In genomic region chr12:57182918-57183575, GRCh38 we compare ENCODE assay signal across 9 cellular contexts. TPM values are rescaled to one million over a fixed set of nuclear protein-coding genes. Genes with fewer than 3 reads are reported as not detected.
DNase-seq lines count a peak whose midpoint lies in the region; ATAC-seq and TF ChIP-seq lines count a peak whose summit lies in the region.
"Had no signal": no experiment of that assay in that cellular context is flagged by ENCODE, and none has a peak within 500 bp of the region (broad histone marks: within the 10 kb centered on the region; RNA-seq: fewer than 3 reads in every experiment).

No MANE protein-coding gene starts in this region.

- POLR2A ChIA-PET in naive thymus-derived CD8-positive, alpha-beta T cell (lab: Charles Lee), result interaction anchor here (0.9 to 2.0 kb wide), 3 partner anchors 56 to 71 kb away, joined by 3 to 8 read pairs (median 4); partner anchors contain the start of gene STAT6

- H3K4me3 ChIP-seq in epithelial cell of esophagus (ENCODE audit: low read length), result no peak overlapping the region

- peaks cover 2% of the 10 kb centered on the region for H3K4me1 Mint-ChIP-seq in activated CD8-positive, alpha-beta memory T cell treated with anti-CD3 and anti-CD28 coated beads, Interleukin-2, amount 10 ng/mL, durations not matched to agents 7 days and 5 days
- peaks cover 2 to 7% (median 5%) of the 10 kb centered on the region in 4 donors for H3K4me1 Mint-ChIP-seq in naive thymus-derived CD8-positive, alpha-beta T cell

- H3K27me3 Mint-ChIP-seq in activated CD8-positive, alpha-beta memory T cell treated with anti-CD3 and anti-CD28 coated beads, Interleukin-2, amount 10 ng/mL, durations not matched to agents 7 days and 5 days, result no peaks in the 10 kb centered on the region
- no peaks in the 10 kb centered on the region for H3K27me3 Mint-ChIP-seq in naive thymus-derived CD8-positive, alpha-beta T cell

- no peaks in the 10 kb centered on the region for H3K9me3 Mint-ChIP-seq in activated CD8-positive, alpha-beta memory T cell treated with anti-CD3 and anti-CD28 coated beads, Interleukin-2, amount 10 ng/mL, durations not matched to agents 7 days and 5 days (ENCODE audit: low read depth)
- H3K9me3 Mint-ChIP-seq in naive thymus-derived CD8-positive, alpha-beta T cell, result no peaks in the 10 kb centered on the region
- H3K9me3 Mint-ChIP-seq: T-helper 1 cell treated with Interleukin-12 subunit alpha and Interleukin-12 subunit beta and Interleukin-4 antibody, amounts not matched to agents 30 μg/mL and 1 μg/mL, for 36 hours had no signal

- no peak overlapping the region for H3K27ac Mint-ChIP-seq in activated CD8-positive, alpha-beta memory T cell treated with anti-CD3 and anti-CD28 coated beads, Interleukin-2, amount 10 ng/mL, durations not matched to agents 7 days and 5 days
- H3K27ac Mint-ChIP-seq in naive thymus-derived CD8-positive, alpha-beta T cell, result peak overlapping the region in 2 of 10 donors; percentile 48 to 62
- H3K27ac Mint-ChIP-seq: T-helper 1 cell treated with Interleukin-12 subunit alpha and Interleukin-12 subunit beta and Interleukin-4 antibody, amounts not matched to agents 30 μg/mL and 1 μg/mL, for 36 hours had no signal

- ATAC-seq in GM19463 (IDR thresholded peaks at IDR 0.05; ENCODE audit: unreplicated experiment), result peak; percentile 96
- ATAC-seq in activated CD8-positive, alpha-beta memory T cell treated with anti-CD3 and anti-CD28 coated beads, Interleukin-2, amount 10 ng/mL, durations not matched to agents 7 days and 5 days, result peak; percentile 97
- ATAC-seq in naive thymus-derived CD8-positive, alpha-beta T cell, result peak; percentile 99 to 100

- no peaks in the 10 kb centered on the region for H3K36me3 Mint-ChIP-seq in activated CD8-positive, alpha-beta memory T cell treated with anti-CD3 and anti-CD28 coated beads, Interleukin-2, amount 10 ng/mL, durations not matched to agents 7 days and 5 days
- H3K36me3 Mint-ChIP-seq in naive thymus-derived CD8-positive, alpha-beta T cell, result peaks cover 0 to 2% (median 0%) of the 10 kb centered on the region in 3 donors

- no peak overlapping the region for H3K4me3 Mint-ChIP-seq in activated CD8-positive, alpha-beta memory T cell treated with anti-CD3 and anti-CD28 coated beads, Interleukin-2, amount 10 ng/mL, durations not matched to agents 7 days and 5 days
- no peak overlapping the region for H3K4me3 Mint-ChIP-seq in naive thymus-derived CD8-positive, alpha-beta T cell
- H3K4me3 Mint-ChIP-seq: T-helper 1 cell treated with Interleukin-12 subunit alpha and Interleukin-12 subunit beta and Interleukin-4 antibody, amounts not matched to agents 30 μg/mL and 1 μg/mL, for 36 hours had no signal

- CTCF ChIA-PET in activated CD8-positive, alpha-beta memory T cell treated with anti-CD3 and anti-CD28 coated beads, Interleukin-2, amount 10 ng/mL, durations not matched to agents 7 days and 5 days (lab: Charles Lee), result interaction anchor here (0.6 to 8.2 kb wide), 35 partner anchors 8 to 661 kb away, joined by 3 to 74 read pairs (median 4); partner anchors contain the start of genes LRP1, LRP1-AS, NEMP1 and RBMS2

- peak; percentile 89 for TF ChIP-seq CTCF in epithelial cell of esophagus (IDR thresholded peaks at IDR 0.05; ENCODE audit: insufficient read depth, low read depth, low read length, missing control alignments)

- DNase-seq in CMK (ENCODE audit: low read depth), result peak; percentile 30
- DNase-seq in HK-2 (ENCODE audit: unreplicated experiment), result peak; percentile 82
- DNase-seq in NOMO-1 (lab: John Stamatoyannopoulos, UW; ENCODE audit: unreplicated experiment in 2 of 2), result peak; percentile 42 to 50
- DNase-seq in activated CD8-positive, alpha-beta memory T cell treated with anti-CD3 and anti-CD28 coated beads, Interleukin-2, amount 10 ng/mL, durations not matched to agents 7 days and 5 days, result peak; percentile 84
- peak; percentile 85 for DNase-seq in epithelial cell of esophagus (ENCODE audit: low read depth)
- DNase-seq in naive thymus-derived CD8-positive, alpha-beta T cell, result peak; percentile 57 to 83 (median 76)
- peak; percentile 74 for DNase-seq in stimulated activated naive CD4-positive, alpha-beta T cell treated with Interleukin-2 at 50 U/mL for 16 hours (lab: John Stamatoyannopoulos, UW)

RNA-seq across cellular contexts. Expression of gene NXPH4, which starts 33.5 kb away (rescaled TPM):
- total RNA-seq in activated CD8-positive, alpha-beta memory T cell treated with anti-CD3 and anti-CD28 coated beads, Interleukin-2, amount 10 ng/mL, durations not matched to agents 7 days and 5 days, result under 1 TPM; 0.58 to 0.68 TPM
- under 1 TPM; 0.41 to 0.55 TPM for total RNA-seq in naive thymus-derived CD8-positive, alpha-beta T cell
- not detected for polyA plus RNA-seq in naive thymus-derived CD8-positive, alpha-beta T cell

RNA-seq across cellular contexts. Expression of gene LRP1-AS, which starts 35.6 kb away (rescaled TPM):
- not detected for total RNA-seq in activated CD8-positive, alpha-beta memory T cell treated with anti-CD3 and anti-CD28 coated beads, Interleukin-2, amount 10 ng/mL, durations not matched to agents 7 days and 5 days
- total RNA-seq in naive thymus-derived CD8-positive, alpha-beta T cell, result not detected
- polyA plus RNA-seq in naive thymus-derived CD8-positive, alpha-beta T cell, result not detected

RNA-seq across cellular contexts. Expression of gene SHMT2, which starts 46.5 kb away (rescaled TPM):
- total RNA-seq in activated CD8-positive, alpha-beta memory T cell treated with anti-CD3 and anti-CD28 coated beads, Interleukin-2, amount 10 ng/mL, durations not matched to agents 7 days and 5 days, result 100 to 1,000 TPM; 194 to 357 TPM
- total RNA-seq in naive thymus-derived CD8-positive, alpha-beta T cell, result 10 to 100 TPM; 45.2 to 45.3 TPM
- polyA plus RNA-seq in naive thymus-derived CD8-positive, alpha-beta T cell, result 10 to 100 TPM; 27.3 to 31.2 (median 28.8) TPM

RNA-seq across cellular contexts. Expression of gene LRP1, which starts 54.8 kb away (rescaled TPM):
- under 1 TPM; 0.33 to 0.85 TPM for total RNA-seq in activated CD8-positive, alpha-beta memory T cell treated with anti-CD3 and anti-CD28 coated beads, Interleukin-2, amount 10 ng/mL, durations not matched to agents 7 days and 5 days
- total RNA-seq in naive thymus-derived CD8-positive, alpha-beta T cell, result 1 to 10 TPM; 4.9 to 6.0 TPM
- polyA plus RNA-seq in naive thymus-derived CD8-positive, alpha-beta T cell, result under 1 TPM in 2 of 3 donors, not detected in 1; 0.51 to 0.52 TPM

Comparison
In these comparisons a context has a peak if more than half of its experiments do, and no peak if none do; other contexts are left out.
1. DNase-seq: peak in every context shown above with its lines; median percentile 85 in epithelial cell of esophagus; 84 in activated CD8-positive, alpha-beta memory T cell treated with anti-CD3 and anti-CD28 coated beads, Interleukin-2, amount 10 ng/mL, durations not matched to agents 7 days and 5 days; 82 in HK-2; 76 in naive thymus-derived CD8-positive, alpha-beta T cell; 74 in stimulated activated naive CD4-positive, alpha-beta T cell treated with Interleukin-2 at 50 U/mL for 16 hours; 46 in NOMO-1; 30 in CMK.
2. RNA of gene SHMT2, which starts 46.5 kb away (total RNA-seq): 194 to 357 TPM in activated CD8-positive, alpha-beta memory T cell treated with anti-CD3 and anti-CD28 coated beads, Interleukin-2, amount 10 ng/mL, durations not matched to agents 7 days and 5 days; 45.2 to 45.3 TPM in naive thymus-derived CD8-positive, alpha-beta T cell; every median in the first group is over 4 times any median in the second.
3. Peak in every context shown above with its lines, with median percentiles within 50 percentile points of each other: ATAC-seq.